Comparison of ENCODE assay signal across 21 cellular contexts in the genomic region with DNA sequence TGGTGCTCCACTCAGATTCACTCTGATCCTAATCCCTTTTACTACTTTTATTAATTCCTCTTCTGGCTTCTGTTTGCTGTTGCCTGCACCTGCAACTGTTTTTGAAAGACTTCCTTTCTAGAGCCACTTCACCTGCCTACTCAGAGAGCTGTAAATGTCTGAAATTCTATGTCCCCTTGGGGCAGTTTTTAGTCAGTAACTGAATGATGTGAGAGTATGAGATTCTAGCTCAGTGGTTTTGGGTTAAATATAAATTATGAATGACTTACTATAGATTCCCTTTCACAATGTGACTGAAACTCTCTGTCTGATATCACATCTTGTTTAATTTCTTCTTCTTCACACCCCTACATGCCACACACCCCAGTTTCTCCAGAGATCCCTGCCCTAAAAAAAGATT. TPM values are rescaled to one million over a fixed set of nuclear protein-coding genes. Genes with fewer than 3 reads are reported as not detected.
DNase-seq lines count a peak whose midpoint lies in the region; ATAC-seq and TF ChIP-seq lines count a peak whose summit lies in the region.
"Had no signal": no experiment of that assay in that cellular context is flagged by ENCODE, and none has a peak within 500 bp of the region (broad histone marks: within the 10 kb centered on the region; RNA-seq: fewer than 3 reads in every experiment).

No MANE protein-coding gene starts in this region.

- peak overlapping the region; percentile 47 for H3K27ac Mint-ChIP-seq in progenitor cell of endocrine pancreas
- no peak overlapping the region for H3K27ac Mint-ChIP-seq in CD4-positive, alpha-beta T cell
- H3K27ac Mint-ChIP-seq: B cell; CD8-positive, alpha-beta memory T cell had no signal

- no peaks in the 10 kb centered on the region for H3K27me3 Mint-ChIP-seq in progenitor cell of endocrine pancreas
- no peaks in the 10 kb centered on the region for H3K27me3 Mint-ChIP-seq in CD4-positive, alpha-beta T cell
- H3K27me3 Mint-ChIP-seq: B cell; CD8-positive, alpha-beta memory T cell had no signal

- H3K4me1 Mint-ChIP-seq in progenitor cell of endocrine pancreas (ENCODE audit: low read depth) = peaks cover 2% of the 10 kb centered on the region
- H3K4me1 Mint-ChIP-seq in CD4-positive, alpha-beta T cell (ENCODE audit: low read depth) = no peaks in the 10 kb centered on the region
- H3K4me1 Mint-ChIP-seq: B cell; CD8-positive, alpha-beta memory T cell had no signal

- ATAC-seq in GM18907 (IDR thresholded peaks at IDR 0.05; ENCODE audit: unreplicated experiment) (peak; percentile 70), HG03378 (IDR thresholded peaks at IDR 0.05; ENCODE audit: unreplicated experiment) (peak; percentile 77)
- no peak for ATAC-seq in CD4-positive, alpha-beta T cell (ENCODE audit: poor library complexity)
- ATAC-seq: GM12878 had no signal

- H3K36me3 Mint-ChIP-seq in progenitor cell of endocrine pancreas (ENCODE audit: insufficient read depth) = no peaks in the 10 kb centered on the region
- H3K36me3 Mint-ChIP-seq in CD4-positive, alpha-beta T cell (ENCODE audit: low read depth) = no peaks in the 10 kb centered on the region
- H3K36me3 Mint-ChIP-seq: CD8-positive, alpha-beta memory T cell had no signal

- no peak for TF ChIP-seq CTCF in progenitor cell of endocrine pancreas (IDR thresholded peaks at IDR 0.05; ENCODE audit: unreplicated experiment)
- no peak for TF ChIP-seq CTCF in CD4-positive, alpha-beta T cell (IDR thresholded peaks at IDR 0.05)

- no peak overlapping the region for H3K27ac ChIP-seq in CD4-positive, alpha-beta T cell (ENCODE audit: low read depth, low read length)
- H3K27ac ChIP-seq: BLaER1 treated with 17β-estradiol and CSF1 and Interleukin-3, amounts not matched to agents 10 nM and 100 nM; GM23248 had no signal

- CTCF ChIA-PET in CD4-positive, alpha-beta T cell (lab: Charles Lee) = no interaction called here

- no peaks in the 10 kb centered on the region for H3K9me3 ChIP-seq in CD4-positive, alpha-beta T cell (ENCODE audit: control insufficient read depth, low read length)
- H3K9me3 ChIP-seq: HAP-1 had no signal

- H3K9me3 Mint-ChIP-seq in progenitor cell of endocrine pancreas (ENCODE audit: low read depth) = peaks cover 3% of the 10 kb centered on the region
- H3K9me3 Mint-ChIP-seq in CD4-positive, alpha-beta T cell = peaks cover 12% of the 10 kb centered on the region

- H3K4me3 Mint-ChIP-seq in progenitor cell of endocrine pancreas (ENCODE audit: low read depth) = no peak overlapping the region
- no peak overlapping the region for H3K4me3 Mint-ChIP-seq in CD4-positive, alpha-beta T cell
- H3K4me3 Mint-ChIP-seq: B cell; CD8-positive, alpha-beta memory T cell had no signal

- H3K27me3 ChIP-seq in CD4-positive, alpha-beta T cell (ENCODE audit: control insufficient read depth, insufficient read depth, low read length) = no peaks in the 10 kb centered on the region
- H3K27me3 ChIP-seq: BLaER1 treated with 17β-estradiol and CSF1 and Interleukin-3, amounts not matched to agents 10 nM and 100 nM had no signal

- DNase-seq in NCI-H524 treated with DMSO at 0.1 percent for 48 hours (lab: John Stamatoyannopoulos, UW) = peak; percentile 7
- DNase-seq in progenitor cell of endocrine pancreas (ENCODE audit: low spot score, unreplicated experiment) = no peak
- DNase-seq in NCI-H510A (lab: John Stamatoyannopoulos, UW) = no peak
- no peak for DNase-seq in CD4-positive, alpha-beta T cell
- DNase-seq: CD8-positive, alpha-beta memory T cell; COR-L47; DMS 273 treated with DMSO at 0.1 percent for 48 hours; DMS53; DND-41; EL; GM23248; IMR-90 had no signal

- intact Hi-C loops in CD4-positive, alpha-beta T cell (cut with DNase I, micrococcal nuclease) = no loop called here

- POLR2A ChIA-PET in CD4-positive, alpha-beta T cell (lab: Charles Lee) = no interaction called here

RNA-seq across cellular contexts. Expression of a gene that starts 47.8 kb away (rescaled TPM):
- total RNA-seq in progenitor cell of endocrine pancreas = 0.29 and 0.60 TPM in 2 replicates
- not detected for total RNA-seq in CD4-positive, alpha-beta T cell
- total RNA-seq: A172; B cell; CD8-positive, alpha-beta memory T cell; G401; GM12878; GM23248; H4; IMR-90 had no signal
